8 cellular contexts compared by ENCODE assay signal in the genomic region with DNA sequence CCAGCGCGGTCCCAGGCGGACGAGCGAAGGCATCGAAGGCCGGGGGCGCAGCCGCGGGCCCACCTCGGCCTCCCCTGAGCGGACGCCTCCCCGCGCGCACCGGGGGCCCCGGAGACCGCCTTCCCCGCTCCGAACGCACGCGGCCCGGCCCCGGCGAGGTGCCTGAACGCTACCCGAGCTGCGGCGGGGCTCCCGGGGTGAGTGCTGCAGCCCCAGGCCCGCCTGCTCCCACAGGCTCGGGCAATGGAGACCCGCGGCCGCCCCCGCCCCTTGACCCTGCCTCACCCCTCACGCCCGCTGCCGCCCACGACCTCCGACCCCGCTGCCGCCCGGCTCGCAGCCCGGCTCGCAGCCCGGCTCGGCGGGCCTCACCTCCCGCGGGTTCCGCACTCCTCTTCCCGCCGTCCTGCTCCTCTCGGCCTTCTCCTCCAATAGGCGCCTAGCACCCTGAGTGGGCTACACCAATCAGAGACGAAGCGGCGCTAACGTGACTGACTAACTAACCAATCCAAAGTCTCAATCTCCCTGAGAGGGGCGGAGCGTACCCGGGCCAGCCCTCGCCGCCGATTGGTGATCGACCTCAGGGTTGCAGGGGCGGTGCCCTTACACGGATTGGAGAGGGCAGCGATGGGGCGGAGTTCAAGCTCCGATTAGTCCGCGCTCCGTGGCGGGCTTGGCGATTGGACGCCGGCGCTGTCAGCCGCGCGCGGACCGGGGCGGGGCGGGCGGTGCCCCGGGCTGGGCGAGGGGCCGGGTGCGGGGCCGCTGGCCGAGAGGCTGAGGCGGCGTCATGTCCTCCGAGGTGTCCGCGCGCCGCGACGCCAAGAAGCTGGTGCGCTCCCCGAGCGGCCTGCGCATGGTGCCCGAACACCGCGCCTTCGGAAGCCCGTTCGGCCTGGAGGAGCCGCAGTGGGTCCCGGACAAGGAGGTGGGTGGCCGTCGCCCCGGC. TPM values are rescaled to one million over a fixed set of nuclear protein-coding genes. Genes with fewer than 3 reads are reported as not detected.
DNase-seq lines count a peak whose midpoint lies in the region; ATAC-seq, FAIRE-seq and TF ChIP-seq lines count a peak whose summit lies in the region.

A gene (minus strand): TSS at position 400 of the 949 bp plus-strand sequence. CDS start 4,364 bp downstream, outside the sequence.
A gene (plus strand): TSS at position 759 of the 949 bp plus-strand sequence. CDS start 32 bp downstream, at position 791.

- peaks cover 16% of the 10 kb centered on the region; the same call in 1 of the 2 replicates for H4K20me1 ChIP-seq in OCI-LY3 (ENCODE audit: insufficient read depth, low read length)
- H4K20me1 ChIP-seq in endothelial cell of umbilical vein (replicated peaks; ENCODE audit: control insufficient read depth, extremely low read depth, insufficient read depth, low read length): no peaks in the 10 kb centered on the region

- H3K27me3 ChIP-seq in OCI-LY3 (ENCODE audit: low read depth, low read length): no peaks in the 10 kb centered on the region
- H3K27me3 ChIP-seq in endothelial cell of umbilical vein (ENCODE audit: control insufficient read depth in 2 of 2, insufficient read depth in 2 of 2, low read length in 2 of 2): no peaks in the 10 kb centered on the region

- H3K9ac ChIP-seq in OCI-LY3 (ENCODE audit: low read length) (peak within 1 kb of the TSS; percentile 76), endothelial cell of umbilical vein (replicated peaks; ENCODE audit: extremely low read depth, insufficient read depth, low read length) (peak within 1 kb of the TSS; percentile 66)

- POLR2A ChIA-PET in endothelial cell of umbilical vein (lab: Charles Lee): interaction anchor here (1.0 kb wide), 1 partner anchor 112 kb away, joined by 3 read pairs; no protein-coding TSS in a partner anchor

- DNase-seq in D341Med (ENCODE audit: low spot score) (peak; percentile 99), HuH-7 (ENCODE audit: low spot score) (peak; percentile 100), endothelial cell of umbilical vein (ENCODE audit: low read depth, low spot score) (peak; percentile 100), midbrain (lab: John Stamatoyannopoulos, UW) (peak; percentile 100)
- peak; percentile 99 for DNase-seq in activated CD8-positive, alpha-beta memory T cell treated with anti-CD3 and anti-CD28 coated beads, Interleukin-2, amount 50 U/mL, for 48 hours
- DNase-seq in stimulated activated CD8-positive, alpha-beta memory T cell treated with anti-CD3 and anti-CD28 coated beads, Interleukin-2, amount 100 ng/mL, for 1 hour (ENCODE audit: low read depth in 2 of 2): peak; percentile 99

- CTCF ChIA-PET in endothelial cell of umbilical vein (lab: Charles Lee): interaction anchor here (1.0 to 1.8 kb wide), 6 partner anchors 9 to 185 kb away, joined by 4 to 7 read pairs (median 4); no protein-coding TSS in a partner anchor

- intact Hi-C loops in endothelial cell of umbilical vein (cut with micrococcal nuclease): loop anchor here (1.0 to 5.0 kb wide), 3 partner anchors 10 to 153 kb away; a partner anchor contains a TSS

- no peak within 1 kb of the TSS for H2AFZ ChIP-seq in OCI-LY3 (ENCODE audit: low read depth, low read length)
- peak within 1 kb of the TSS; percentile 18 for H2AFZ ChIP-seq in endothelial cell of umbilical vein (ENCODE audit: low read depth, low read length)

- no peaks in the 10 kb centered on the region for H3K9me1 ChIP-seq in endothelial cell of umbilical vein (replicated peaks; ENCODE audit: control insufficient read depth, extremely low read depth, insufficient read depth, low read length)

- peak; percentile 94 for ATAC-seq in GM21515 (IDR thresholded peaks at IDR 0.05; ENCODE audit: unreplicated experiment)

- H3K79me2 ChIP-seq in OCI-LY3 (ENCODE audit: low read length) (peaks cover 52% of the 10 kb centered on the region), endothelial cell of umbilical vein (ENCODE audit: control insufficient read depth, insufficient read depth, low read length) (peaks cover 42% of the 10 kb centered on the region)

- H3K27ac ChIP-seq in OCI-LY3 (ENCODE audit: low read length) (peak within 1 kb of the TSS; percentile 22; the same call in 1 of the 2 replicates), endothelial cell of umbilical vein (ENCODE audit: insufficient read depth, low read depth, low read length) (peak within 1 kb of the TSS; percentile 38)

- TF ChIP-seq CTCF in OCI-LY3 (IDR thresholded peaks at IDR 0.05; ENCODE audit: low read depth, low read length) (no peak), endothelial cell of umbilical vein (IDR thresholded peaks at IDR 0.05; ENCODE audit: extremely low read depth in 1 of 2, insufficient read depth in 1 of 2, low read depth in 1 of 2, low read length in 2 of 2) (no peak)

- H3K4me3 ChIP-seq in OCI-LY3 (ENCODE audit: low read length) (peak within 1 kb of the TSS; percentile 87), endothelial cell of umbilical vein (replicated peaks in 1 of 3; ENCODE audit: insufficient read depth in 1 of 3, low read depth in 1 of 3, low read length in 3 of 3) (peak within 1 kb of the TSS; percentile 32 to 75 (median 58))

- no peak for TF ChIP-seq POLR2A in endothelial cell of umbilical vein (IDR thresholded peaks at IDR 0.05; ENCODE audit: low read depth, low read length)

- dilution Hi-C loops in endothelial cell of umbilical vein (cut with MboI; ENCODE audit: extremely low pct_ligation_motif_present, low sequenced_read_pairs): no loop called here

- H3K4me1 ChIP-seq in OCI-LY3 (ENCODE audit: low read length): peaks cover 15% of the 10 kb centered on the region
- peaks cover 30% of the 10 kb centered on the region for H3K4me1 ChIP-seq in endothelial cell of umbilical vein (ENCODE audit: control insufficient read depth, extremely low read depth, insufficient read depth, low read length)

- no peaks in the 10 kb centered on the region for H3K9me3 ChIP-seq in OCI-LY3 (ENCODE audit: insufficient read depth, low read length)
- no peaks in the 10 kb centered on the region for H3K9me3 ChIP-seq in endothelial cell of umbilical vein (replicated peaks; ENCODE audit: control insufficient read depth, insufficient read depth, low read length)

- H3K4me2 ChIP-seq in OCI-LY3 (ENCODE audit: low read length) (peak within 1 kb of the TSS; percentile 91), endothelial cell of umbilical vein (ENCODE audit: insufficient read depth, low read length) (peak within 1 kb of the TSS; percentile 65)

- H3K36me3 ChIP-seq in OCI-LY3 (replicated peaks; ENCODE audit: low read depth, low read length): peaks cover 9% of the 10 kb centered on the region
- no peaks in the 10 kb centered on the region for H3K36me3 ChIP-seq in endothelial cell of umbilical vein (ENCODE audit: control insufficient read depth in 2 of 2, extremely low read depth in 1 of 2, insufficient read depth in 2 of 2, low read length in 2 of 2)

- no TSS peak for BruUV-seq in endothelial cell of umbilical vein (replicated peaks; lab: Mats Ljungman, UMichigan)

- peak; percentile 100 for FAIRE-seq in endothelial cell of umbilical vein (lab: Jason Lieb, UNC)

TF ChIP-seq in endothelial cell of umbilical vein, 7 proteins besides CTCF, POLR2A, EP300 and RAD21:
- TF ChIP-seq GATA2 (IDR thresholded peaks at IDR 0.05; ENCODE audit: insufficient read depth, insufficient read length, low read depth, low read length) (no peak), JUN (IDR thresholded peaks at IDR 0.05; ENCODE audit: borderline replicate concordance, insufficient read depth, insufficient read length, low read depth) (no peak), FOS (IDR thresholded peaks at IDR 0.05; ENCODE audit: borderline replicate concordance, insufficient read depth, low read length) (no peak), POLR2AphosphoS5 (IDR thresholded peaks at IDR 0.05; ENCODE audit: insufficient read depth, low read depth, low read length) (peak; percentile 16), MYC (IDR thresholded peaks at IDR 0.05; ENCODE audit: low read depth, low read length) (no peak), EZH2 (IDR thresholded peaks at IDR 0.05; ENCODE audit: borderline replicate concordance, low read depth, low read length, severe bottlenecking) (no peak)
- TF ChIP-seq, protein P1, sequence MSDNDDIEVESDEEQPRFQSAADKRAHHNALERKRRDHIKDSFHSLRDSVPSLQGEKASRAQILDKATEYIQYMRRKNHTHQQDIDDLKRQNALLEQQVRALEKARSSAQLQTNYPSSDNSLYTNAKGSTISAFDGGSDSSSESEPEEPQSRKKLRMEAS (IDR thresholded peaks at IDR 0.05; ENCODE audit: insufficient read depth, insufficient read length): peak; percentile 65

RNA-seq across cellular contexts. Expression of the first gene that starts in this region (rescaled TPM):
- 25.1 and 27.2 TPM in 2 replicates for total RNA-seq in endothelial cell of umbilical vein
- 13.4 and 13.6 TPM in 2 replicates for polyA plus RNA-seq in endothelial cell of umbilical vein
- polyA plus RNA-seq in endothelial cell of umbilical vein (2011; cell fraction: cytosol; rRNA removed): 14.1 and 14.5 TPM in 2 replicates
- 33.2 and 41.1 TPM in 2 replicates for polyA plus RNA-seq in endothelial cell of umbilical vein (2011; cell fraction: nucleus; rRNA removed)
- polyA plus RNA-seq in endothelial cell of umbilical vein (2012): 8.4 and 10.0 TPM in 2 replicates
- polyA minus RNA-seq in endothelial cell of umbilical vein: 11.2 and 16.4 TPM in 2 replicates
- 17.4 TPM for polyA minus RNA-seq in endothelial cell of umbilical vein (2011; cell fraction: cytosol; rRNA and poly(A)+ RNA removed)
- 10.9 and 11.2 TPM in 2 replicates for polyA minus RNA-seq in endothelial cell of umbilical vein (2011; cell fraction: nucleus; rRNA and poly(A)+ RNA removed)

RNA-seq across cellular contexts. Expression of the second gene that starts in this region (rescaled TPM):
- 54.5 and 55.8 TPM in 2 replicates for total RNA-seq in endothelial cell of umbilical vein
- polyA plus RNA-seq in endothelial cell of umbilical vein: 98.3 and 126 TPM in 2 replicates
- 93.5 and 94.5 TPM in 2 replicates for polyA plus RNA-seq in endothelial cell of umbilical vein (2011; cell fraction: cytosol; rRNA removed)
- 54.3 and 70.0 TPM in 2 replicates for polyA plus RNA-seq in endothelial cell of umbilical vein (2011; cell fraction: nucleus; rRNA removed)
- 42.4 and 49.3 TPM in 2 replicates for polyA plus RNA-seq in endothelial cell of umbilical vein (2012)
- polyA minus RNA-seq in endothelial cell of umbilical vein: 47.7 and 51.3 TPM in 2 replicates
- 18.8 TPM for polyA minus RNA-seq in endothelial cell of umbilical vein (2011; cell fraction: cytosol; rRNA and poly(A)+ RNA removed)
- 27.8 and 30.9 TPM in 2 replicates for polyA minus RNA-seq in endothelial cell of umbilical vein (2011; cell fraction: nucleus; rRNA and poly(A)+ RNA removed)

Comparison
In these comparisons a context has a peak if more than half of its experiments do, and no peak if none do; other contexts are left out.
1. Peak in every context shown above with its lines: DNase-seq, ATAC-seq, H3K4me3 ChIP-seq and H3K27ac ChIP-seq.